In the genomic region with DNA sequence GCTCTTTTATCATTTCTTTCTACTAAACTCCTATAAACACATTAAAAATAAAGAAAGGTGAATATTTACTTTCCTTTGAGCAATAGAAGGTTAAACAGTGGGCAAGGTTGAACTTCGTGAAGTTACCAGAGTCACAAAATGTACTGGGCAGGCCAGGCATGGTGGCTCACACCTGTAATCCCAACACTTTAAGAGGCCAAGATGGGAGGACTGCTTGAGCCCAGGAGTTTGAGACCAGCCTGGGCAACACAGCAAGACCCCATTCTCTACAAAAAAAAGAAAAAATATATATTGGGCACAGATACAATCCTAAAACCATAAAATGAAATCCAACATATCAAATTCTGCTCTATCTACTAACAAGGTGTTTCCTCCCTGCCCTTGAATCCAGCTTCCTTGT, we compare ENCODE assay signal across 1 cellular context.
TF ChIP-seq lines count a peak whose summit lies in the region.

No MANE protein-coding gene starts in this region.

TF ChIP-seq in K562, 482 proteins besides CTCF, POLR2A, EP300 and RAD21:
- TF ChIP-seq ZNF511 (CRISPR knock-in tag; IDR thresholded peaks at IDR 0.05) (no peak), RBM25 (IDR thresholded peaks at IDR 0.05; ENCODE audit: low read depth, low read length, severe bottlenecking) (peak; percentile 45), ZNF121 (CRISPR knock-in tag; conservative IDR thresholded peaks at IDR 0.05) (peak; percentile 63; the same call in 1 of the 2 replicates), ZFP30 (CRISPR knock-in tag; IDR thresholded peaks at IDR 0.05; ENCODE audit: borderline replicate concordance) (no peak), ZNF644 (tag; IDR thresholded peaks at IDR 0.05; ENCODE audit: low read depth) (peak; percentile 32; the same call in 1 of the 2 replicates), SUPT5H (IDR thresholded peaks at IDR 0.05) (no peak), SP2 (IDR thresholded peaks at IDR 0.05; ENCODE audit: extremely low read depth, low read depth, low read length, poor library complexity, severe bottlenecking) (no peak), ZC3H11A (IDR thresholded peaks at IDR 0.05; ENCODE audit: low read depth, low read length) (no peak), KAT2B (IDR thresholded peaks at IDR 0.05; ENCODE audit: low read depth, low read length) (no peak)
TF ChIP-seq in K562: peak in this region for 3.
